ENCODE assay signal across 8 cellular contexts in the genomic region with DNA sequence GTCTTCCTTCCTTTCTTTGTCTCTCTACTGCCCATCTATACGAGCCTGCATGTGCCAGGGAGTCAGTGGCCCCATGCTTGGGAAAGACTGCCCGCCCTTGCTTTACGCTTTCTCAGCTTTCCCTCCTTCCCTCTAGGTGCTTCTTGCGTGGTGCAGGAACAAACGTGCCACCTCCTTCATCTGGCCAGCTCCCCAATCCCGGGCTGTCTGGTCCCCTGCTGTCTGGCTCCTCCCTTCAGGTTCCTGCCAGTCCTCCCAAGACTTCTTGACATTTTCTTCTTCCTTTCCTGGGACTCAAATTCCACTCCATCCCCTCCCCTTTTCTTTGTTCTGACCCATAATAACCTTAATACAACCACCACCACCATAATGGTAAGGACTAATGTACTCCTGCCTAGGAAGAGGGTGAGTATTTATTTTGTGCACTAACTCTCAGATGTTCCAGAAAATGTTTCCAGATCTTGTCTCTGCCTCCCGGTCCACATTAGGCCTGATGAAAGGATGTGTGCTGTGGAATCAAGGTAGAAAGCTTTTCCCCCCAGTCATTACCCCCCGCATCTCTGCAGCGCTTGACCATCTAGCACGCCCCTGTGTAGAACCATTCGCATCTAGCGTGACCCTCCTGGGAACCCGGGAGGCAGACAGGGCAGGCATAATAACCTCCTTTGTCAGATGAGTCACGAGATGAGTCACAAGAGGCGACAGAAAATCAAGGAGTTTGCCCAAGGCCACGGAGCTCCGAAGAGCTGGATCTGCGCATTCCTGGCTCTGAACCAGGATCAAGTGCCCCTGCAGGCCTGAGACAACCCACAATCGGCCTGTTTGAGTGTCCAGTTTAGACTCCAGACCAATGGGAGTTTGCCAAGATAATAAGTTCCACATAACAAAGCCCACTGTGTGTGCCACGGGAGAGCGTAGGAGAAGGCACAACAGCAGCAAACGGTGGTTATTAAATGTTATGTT.
DNase-seq lines count a peak whose midpoint lies in the region; ATAC-seq and TF ChIP-seq lines count a peak whose summit lies in the region.

No MANE protein-coding gene starts in this region.

- no peaks in the 10 kb centered on the region for H3K27me3 Mint-ChIP-seq in T-cell

- H3K4me3 ChIP-seq in breast epithelium = peak overlapping the region in 1 of 3 donors; percentile 4
- H3K4me3 ChIP-seq in mesodermal cell (ENCODE audit: extremely low read depth, insufficient read depth, low read length, poor library complexity, severe bottlenecking) = no peak overlapping the region

- H3K4me3 Mint-ChIP-seq in T-cell = no peak overlapping the region

- H3K27ac Mint-ChIP-seq in T-cell = no peak overlapping the region

- H3K27ac ChIP-seq in breast epithelium = peak overlapping the region; percentile 88
- peak overlapping the region; percentile 88 for H3K27ac ChIP-seq in mesodermal cell (ENCODE audit: low read depth, low read length, severe bottlenecking)

- CTCF ChIA-PET in T-cell (lab: Charles Lee) = no interaction called here

- H3K4me1 ChIP-seq in breast epithelium (peaks cover 3% of the 10 kb centered on the region in 2 donors), mesodermal cell (ENCODE audit: control insufficient read depth, insufficient read depth, low read length, poor library complexity, severe bottlenecking) (peaks cover 18% of the 10 kb centered on the region)

- intact Hi-C loops in breast epithelium (cut with DNase I; ENCODE audit: low total_unique reads) = no loop called here

- POLR2A ChIA-PET in T-cell (lab: Charles Lee) = no interaction called here

- H3K36me3 Mint-ChIP-seq in T-cell = no peaks in the 10 kb centered on the region

- H3K27me3 ChIP-seq in breast epithelium = no peaks in the 10 kb centered on the region

- H3K36me3 ChIP-seq in breast epithelium (no peaks in the 10 kb centered on the region), mesodermal cell (ENCODE audit: control insufficient read depth, insufficient read depth, low read length) (no peaks in the 10 kb centered on the region)

- H3K4me1 Mint-ChIP-seq in T-cell = peaks cover 31 to 36% (median 32%) of the 10 kb centered on the region in 3 donors

- ATAC-seq in T-cell (replicated peaks in 1 of 4) (no peak), GM21737 (IDR thresholded peaks at IDR 0.05; ENCODE audit: unreplicated experiment) (no peak)

- WGBS in mesodermal cell (ENCODE audit: insufficient coverage in 2 of 2), 2 experiments = 56 to 64% methylated on average over 12 to 17 of the region's 22 CpGs

- no peaks in the 10 kb centered on the region for H3K9me3 Mint-ChIP-seq in T-cell

- DNase-seq in AG08396 (ENCODE audit: low spot score) (peak; percentile 76), LoVo (ENCODE audit: low spot score) (peak; percentile 90), breast epithelium (ENCODE audit: low spot score in 2 of 2) (peak; percentile 83 to 91), T-cell (no peak), NCI-H2171 treated with DMSO at 0.1 percent for 48 hours (lab: John Stamatoyannopoulos, UW) (no peak), GM19240 (ENCODE audit: insufficient read length, low spot score) (no peak)

- H3K9me3 ChIP-seq in breast epithelium (no peaks in the 10 kb centered on the region), mesodermal cell (ENCODE audit: control insufficient read depth, low read length) (no peaks in the 10 kb centered on the region)

- TF ChIP-seq POLR2A in breast epithelium (IDR thresholded peaks at IDR 0.05) = no peak

- no peak for TF ChIP-seq CTCF in breast epithelium (IDR thresholded peaks at IDR 0.05)

Comparison
In these comparisons a context has a peak if more than half of its experiments do, and no peak if none do; other contexts are left out.
1. DNase-seq: peak in AG08396 (single experiment), LoVo (single experiment) and breast epithelium (2 of 2); none in T-cell (0 of 34), NCI-H2171 treated with DMSO at 0.1 percent for 48 hours (single experiment) and GM19240 (single experiment).